In the genomic region with DNA sequence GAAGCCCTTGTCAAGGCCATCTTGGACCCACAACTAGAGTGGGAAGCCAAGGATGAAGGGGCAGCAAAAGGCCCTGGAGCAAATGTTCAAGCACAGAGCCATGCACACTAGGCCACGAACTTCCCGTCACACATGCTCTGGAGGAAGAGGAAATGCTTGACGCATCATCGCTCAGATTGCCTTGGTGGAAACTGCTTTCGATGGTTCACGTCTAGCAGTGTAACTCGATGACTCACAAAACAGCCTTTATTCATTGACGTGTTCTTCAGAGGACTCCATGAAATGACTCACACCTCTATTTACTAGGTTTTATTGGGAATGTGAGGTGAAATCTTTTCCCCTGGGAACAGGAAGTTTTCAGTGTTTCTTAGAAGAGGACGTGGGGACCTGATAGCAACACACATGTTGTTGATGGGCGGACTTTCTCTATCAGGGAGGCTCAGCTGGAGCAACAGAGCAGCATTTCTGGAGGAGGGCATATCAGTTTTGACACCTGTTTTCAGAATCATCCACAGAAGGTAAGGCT, we compare ENCODE assay signal across 8 cellular contexts.
DNase-seq lines count a peak whose midpoint lies in the region; TF ChIP-seq lines count a peak whose summit lies in the region.

No MANE protein-coding gene starts in this region.

- H3K27ac ChIP-seq in trophoblast cell (ENCODE audit: low read depth, low read length) (no peak overlapping the region), uterus (no peak overlapping the region)

- no peak overlapping the region for H3K9ac ChIP-seq in trophoblast cell (ENCODE audit: low read length)

- H3K4me1 ChIP-seq in trophoblast cell (ENCODE audit: control insufficient read depth in 1 of 2, insufficient read depth in 2 of 2, low read length in 2 of 2), result no peaks in the 10 kb centered on the region
- H3K4me1 ChIP-seq in uterus, result no peaks in the 10 kb centered on the region

- H4K91ac ChIP-seq in trophoblast cell (ENCODE audit: low read depth, low read length), result no peak overlapping the region

- H3K36me3 ChIP-seq in trophoblast cell (ENCODE audit: control insufficient read depth in 1 of 2, insufficient read depth in 2 of 2, low read length in 2 of 2), result no peaks in the 10 kb centered on the region
- H3K36me3 ChIP-seq in uterus, result no peaks in the 10 kb centered on the region

- H3K27me3 ChIP-seq in trophoblast cell (ENCODE audit: insufficient read depth, low read length) (no peaks in the 10 kb centered on the region), uterus (no peaks in the 10 kb centered on the region)

- H3K4ac ChIP-seq in trophoblast cell (ENCODE audit: low read depth, low read length), result no peak overlapping the region

- no peaks in the 10 kb centered on the region for H3K79me2 ChIP-seq in trophoblast cell (ENCODE audit: control insufficient read depth, insufficient read depth, low read length, poor library complexity)

- no peak overlapping the region for H2AFZ ChIP-seq in trophoblast cell (ENCODE audit: insufficient read depth, low read length, poor library complexity)

- H2BK12ac ChIP-seq in trophoblast cell (ENCODE audit: low read length), result no peak overlapping the region

- H3K27ac Mint-ChIP-seq in immature natural killer cell, result no peak overlapping the region

- H4K8ac ChIP-seq in trophoblast cell (ENCODE audit: low read depth, low read length), result no peak overlapping the region

- peaks cover 2% of the 10 kb centered on the region for H3K9me3 ChIP-seq in trophoblast cell (ENCODE audit: insufficient read depth, low read depth, low read length)
- no peaks in the 10 kb centered on the region for H3K9me3 ChIP-seq in uterus

- H3K18ac ChIP-seq in trophoblast cell (ENCODE audit: low read length), result no peak overlapping the region

- H3K14ac ChIP-seq in trophoblast cell (ENCODE audit: low read length), result no peak overlapping the region

- peaks cover 0 to 4% (median 3%) of the 10 kb centered on the region in 3 donors for H3K27me3 Mint-ChIP-seq in immature natural killer cell (ENCODE audit: low read depth in 3 of 3)

- H2BK120ac ChIP-seq in trophoblast cell (ENCODE audit: insufficient read depth, low read length, poor library complexity), result no peak overlapping the region

- no peak overlapping the region for H2BK5ac ChIP-seq in trophoblast cell (ENCODE audit: low read depth, low read length, poor library complexity)

- no peak overlapping the region for H3K4me3 Mint-ChIP-seq in immature natural killer cell

- H3K4me1 Mint-ChIP-seq in immature natural killer cell, result no peaks in the 10 kb centered on the region

- no peaks in the 10 kb centered on the region for H3K9me3 Mint-ChIP-seq in immature natural killer cell

- intact Hi-C loops in uterus (cut with DNase I; ENCODE audit: low total_unique reads), result no loop called here

- no peak overlapping the region for H3K4me3 ChIP-seq in trophoblast cell (ENCODE audit: low read depth, low read length)
- H3K4me3 ChIP-seq in uterus, result no peak overlapping the region

- no peak overlapping the region for H3K23ac ChIP-seq in trophoblast cell (ENCODE audit: low read length)

- DNase-seq in ELR (ENCODE audit: low read depth), result peak; percentile 100
- DNase-seq in NOMO-1 (lab: John Stamatoyannopoulos, UW; ENCODE audit: unreplicated experiment in 2 of 2), result peak; percentile 80 to 96
- peak; percentile 87 to 99 for DNase-seq in dermis microvascular lymphatic vessel endothelial cell (ENCODE audit: low read depth in 2 of 2)
- DNase-seq in trophoblast cell, result peak; percentile 90 to 96
- DNase-seq in immature natural killer cell, result no peak
- DNase-seq in uterus, result no peak
- DNase-seq in pons (ENCODE audit: low spot score), result no peak
- DNase-seq in globus pallidus (ENCODE audit: low spot score), result no peak

- H3K4me2 ChIP-seq in trophoblast cell (ENCODE audit: low read length), result no peak overlapping the region

- no peak for TF ChIP-seq CTCF in uterus (IDR thresholded peaks at IDR 0.05)

- TF ChIP-seq POLR2A in uterus (IDR thresholded peaks at IDR 0.05), result no peak

- no peaks in the 10 kb centered on the region for H3K36me3 Mint-ChIP-seq in immature natural killer cell

- no peaks in the 10 kb centered on the region for H3K79me1 ChIP-seq in trophoblast cell (ENCODE audit: low read length)

- H2AK5ac ChIP-seq in trophoblast cell (ENCODE audit: low read length), result no peak overlapping the region

- no CpG with 5 or more reads among the region's 10 CpGs for WGBS in trophoblast cell (ENCODE audit: extremely low coverage, insufficient coverage, insufficient read length)

- H4K12ac ChIP-seq in trophoblast cell (ENCODE audit: low read depth, low read length), result no peak overlapping the region

Comparison
In these comparisons a context has a peak if more than half of its experiments do, and no peak if none do; other contexts are left out.
1. DNase-seq: peak in ELR (single experiment), NOMO-1 (2 of 2), dermis microvascular lymphatic vessel endothelial cell (2 of 2) and trophoblast cell (2 of 2); none in immature natural killer cell (0 of 3), uterus (0 of 2), pons (single experiment) and globus pallidus (single experiment).